In genomic region chr5:144332265-144332664, GRCh38 we compare ENCODE assay signal across 13 cellular contexts.
A peak's percentile ranks its signal among the peaks of the same experiment; 100 is the strongest.
DNase-seq lines count a peak whose midpoint lies in the region; ATAC-seq, FAIRE-seq and TF ChIP-seq lines count a peak whose summit lies in the region.
"Had no signal": no experiment of that assay in that cellular context is flagged by ENCODE, and none has a peak within 500 bp of the region (broad histone marks: within the 10 kb centered on the region; RNA-seq: fewer than 3 reads in every experiment).

No MANE protein-coding gene starts in this region.

- no TSS peak for BruUV-seq in HepG2 (replicated peaks; lab: Mats Ljungman, UMichigan)

- CTCF ChIA-PET in HepG2 (lab: Yijun Ruan, JAX; ENCODE audit: low intra/inter-chr PET ratio, low total read pairs) = no interaction called here

- TF ChIP-seq POLR2A in HepG2 (IDR thresholded peaks at IDR 0.05; ENCODE audit: insufficient read depth in 1 of 2, low read depth in 2 of 2, low read length in 2 of 2) = no peak
- TF ChIP-seq POLR2A in GM12891 (IDR thresholded peaks at IDR 0.05; ENCODE audit: low read depth, low read length) = no peak

- WGBS in HepG2 (ENCODE audit: low lambda C conversion rate) = 38% methylated on average over 1 of the region's 1 CpG

- DNase-seq in ELF-1 (ENCODE audit: low read depth, low spot score) (peak; percentile 16), Kasumi-1 (lab: John Stamatoyannopoulos, UW) (peak; percentile 4 to 5), astrocyte of the spinal cord (ENCODE audit: low read depth, low spot score) (no peak), HepG2 (ENCODE audit: low spot score) (no peak), kidney tubule cell (ENCODE audit: low spot score) (no peak), SKM-1 (lab: John Stamatoyannopoulos, UW; ENCODE audit: unreplicated experiment) (no peak), GM12891 (ENCODE audit: insufficient read length, low spot score) (no peak)
- DNase-seq: activated CD4-positive, CD25-positive, alpha-beta regulatory T cell; activated T-cell treated with anti-CD3 and anti-CD28 coated beads, Interleukin-2, amount 50 U/mL, for 4 hours; COR-L47; KBM-7 had no signal

- no peaks in the 10 kb centered on the region for H4K20me1 ChIP-seq in HepG2 (ENCODE audit: insufficient read depth, low read length)

- TF ChIP-seq CTCF in astrocyte of the spinal cord (IDR thresholded peaks at IDR 0.05; ENCODE audit: low read depth, low read length) (peak; percentile 20), HepG2 (CRISPR knock-in tag; IDR thresholded peaks at IDR 0.05) (0 out of 2 replicates have a peak, but pooled peaks have one; percentile 11)

- H3K9ac ChIP-seq in HepG2 (ENCODE audit: insufficient read depth, low read depth, low read length) = no peak overlapping the region

- POLR2A ChIA-PET in HepG2 (lab: Yijun Ruan, JAX) = no interaction called here

- ATAC-seq in HepG2 (no peak), GM21367 (IDR thresholded peaks at IDR 0.05; ENCODE audit: unreplicated experiment) (no peak)
- ATAC-seq: activated T-cell treated with anti-CD3 and anti-CD28 coated beads, Interleukin-2, amount 50 U/mL, for 4 hours; sciatic nerve had no signal

- H3K27ac ChIP-seq in HepG2 (ENCODE audit: extremely low read length, insufficient read depth, low read length) = no peak overlapping the region

- TF ChIP-seq RAD21 in HepG2 (CRISPR knock-in tag; IDR thresholded peaks at IDR 0.05) = no peak

- TF ChIP-seq EP300 in HepG2 (IDR thresholded peaks at IDR 0.05; ENCODE audit: low read depth in 2 of 2, low read length in 2 of 2) = no peak
- TF ChIP-seq EP300 in HepG2 (CRISPR knock-in tag; IDR thresholded peaks at IDR 0.05; ENCODE audit: borderline replicate concordance) = no peak

- H3K4me2 ChIP-seq in HepG2 (ENCODE audit: low read depth, low read length) = no peak overlapping the region

- H3K36me3 ChIP-seq in HepG2 (replicated peaks in 1 of 2; ENCODE audit: control insufficient read depth in 1 of 2, insufficient read depth in 2 of 2, low read length in 2 of 2) = no peaks in the 10 kb centered on the region

- H3K4me3 ChIP-seq in astrocyte of the spinal cord (ENCODE audit: low read depth, low read length) (no peak overlapping the region), HepG2 (replicated peaks in 1 of 3; ENCODE audit: insufficient read depth in 1 of 3, low read depth in 2 of 3, low read length in 3 of 3) (no peak overlapping the region)

- H3K27me3 ChIP-seq in HepG2 (ENCODE audit: control insufficient read depth in 1 of 2, insufficient read depth in 2 of 2, low read length in 2 of 2) = no peaks in the 10 kb centered on the region

- H3K9me3 ChIP-seq in HepG2 (ENCODE audit: low read length) = no peaks in the 10 kb centered on the region

- no peak overlapping the region for H2AFZ ChIP-seq in HepG2 (ENCODE audit: low read length)

- in situ Hi-C loops in astrocyte of the spinal cord (cut with HindIII; ENCODE audit: low sequenced_read_pairs) = no loop called here
- in situ Hi-C loops in HepG2 (cut with HindIII; ENCODE audit: extremely low pct_ligation_motif_present, low pct_unique_long_range_greater_than_20kb) = no loop called here

- FAIRE-seq in HepG2 (lab: Jason Lieb, UNC) (no peak), GM12891 (lab: Jason Lieb, UNC) (no peak)

- intact Hi-C loops in HepG2 (cut with micrococcal nuclease; ENCODE audit: unreplicated experiment) = loop anchor here (10.0 kb wide), 1 partner anchor 903 kb away; no protein-coding TSS in a partner anchor

- H3K79me2 ChIP-seq in HepG2 (ENCODE audit: insufficient read depth, low read length) = no peaks in the 10 kb centered on the region

- no peaks in the 10 kb centered on the region for H3K4me1 ChIP-seq in HepG2 (ENCODE audit: insufficient read depth, low read length)

TF ChIP-seq in HepG2, 621 proteins besides CTCF, POLR2A, EP300 and RAD21:
- TF ChIP-seq ZNF263 (CRISPR knock-in tag; IDR thresholded peaks at IDR 0.05) (no peak), SYNCRIP (IDR thresholded peaks at IDR 0.05; ENCODE audit: insufficient read depth, low read depth, low read length) (no peak), ZNF414 (CRISPR knock-in tag; IDR thresholded peaks at IDR 0.05) (no peak), FOXO1 (CRISPR knock-in tag; IDR thresholded peaks at IDR 0.05) (no peak), IKZF4 (CRISPR knock-in tag; IDR thresholded peaks at IDR 0.05; ENCODE audit: borderline replicate concordance, low read depth, not compliant biosample characterization) (no peak), ARID3A (IDR thresholded peaks at IDR 0.05; ENCODE audit: low read depth, low read length) (no peak), SIN3A (IDR thresholded peaks at IDR 0.05; ENCODE audit: borderline replicate concordance, low read depth, low read length) (no peak)

TF ChIP-seq in GM12891, 5 proteins besides CTCF, POLR2A, EP300 and RAD21:
- TF ChIP-seq POLR2AphosphoS5 (IDR thresholded peaks at IDR 0.05; ENCODE audit: low read depth, low read length) = no peak
- no peak for TF ChIP-seq TAF1 (IDR thresholded peaks at IDR 0.05; ENCODE audit: low read depth, low read length)
- no peak for TF ChIP-seq POU2F2 (IDR thresholded peaks at IDR 0.05; ENCODE audit: low read depth, low read length)
- no peak for TF ChIP-seq SPI1 (IDR thresholded peaks at IDR 0.05; ENCODE audit: low read depth, low read length)
- TF ChIP-seq PAX5 (IDR thresholded peaks at IDR 0.05; ENCODE audit: insufficient read depth, low read length, severe bottlenecking) = no peak

Comparison
In these comparisons a context has a peak if more than half of its experiments do, and no peak if none do; other contexts are left out.
1. DNase-seq: peak in ELF-1 (single experiment) and Kasumi-1 (2 of 2); none in astrocyte of the spinal cord (single experiment), HepG2 (single experiment), kidney tubule cell (single experiment), SKM-1 (single experiment) and GM12891 (single experiment).